Comparison of ENCODE assay signal across 11 cellular contexts in genomic region chr1:1780598-1781525, GRCh38. TPM values are rescaled to one million over a fixed set of nuclear protein-coding genes. Genes with fewer than 3 reads are reported as not detected.
DNase-seq lines count a peak whose midpoint lies in the region; ATAC-seq, FAIRE-seq and TF ChIP-seq lines count a peak whose summit lies in the region.
"Had no signal": no experiment of that assay in that cellular context is flagged by ENCODE, and none has a peak within 500 bp of the region (broad histone marks: within the 10 kb centered on the region; RNA-seq: fewer than 3 reads in every experiment).

No MANE protein-coding gene starts in this region.

- DNase-seq in CD8-positive, alpha-beta T cell, result no peak
- no peak for DNase-seq in central memory CD8-positive, alpha-beta T cell (ENCODE audit: low spot score in 2 of 2)
- DNase-seq in D721Med (ENCODE audit: insufficient read length, low spot score) (no peak), cortex of kidney (lab: John Stamatoyannopoulos, UW) (no peak), A172 (ENCODE audit: low spot score) (no peak)
- DNase-seq: NCI-H2081 treated with DMSO at 0.1 percent for 48 hours had no signal

- peak overlapping the region; percentile 40 for H3K4me2 ChIP-seq in Loucy (ENCODE audit: low read depth, low read length, poor library complexity, severe bottlenecking)

- no peak for FAIRE-seq in D721Med (lab: Jason Lieb, UNC)
- FAIRE-seq: endometrium had no signal

- peaks cover 9% of the 10 kb centered on the region for H3K36me3 ChIP-seq in CD8-positive, alpha-beta T cell (ENCODE audit: insufficient read depth, low read length)
- H3K36me3 ChIP-seq in Loucy (ENCODE audit: insufficient read depth, low read length), result peaks cover 13% of the 10 kb centered on the region; the same call in 1 of the 2 replicates
- H3K36me3 ChIP-seq in neutrophil, result peaks cover 30% of the 10 kb centered on the region

- peak overlapping the region; percentile 71 for H3K9ac ChIP-seq in Loucy (ENCODE audit: low read depth, low read length, poor library complexity, severe bottlenecking)
- H3K9ac ChIP-seq: parathyroid adenoma had no signal

- intact Hi-C loops in CD8-positive, alpha-beta T cell (cut with DNase I, micrococcal nuclease), result no loop called here

- H3K79me2 ChIP-seq in Loucy (ENCODE audit: insufficient read depth, low read length), result peaks cover 23% of the 10 kb centered on the region
- H3K79me2 ChIP-seq: parathyroid adenoma had no signal

- H3K36me3 Mint-ChIP-seq in CD8-positive, alpha-beta T cell, result peaks cover 16% of the 10 kb centered on the region
- peaks cover 38% of the 10 kb centered on the region for H3K36me3 Mint-ChIP-seq in central memory CD8-positive, alpha-beta T cell (ENCODE audit: insufficient read depth)

- peaks cover 3% of the 10 kb centered on the region for H4K20me1 ChIP-seq in Loucy (ENCODE audit: insufficient read depth, low read length, poor library complexity, severe bottlenecking)

- POLR2A ChIA-PET in CD8-positive, alpha-beta T cell (lab: Charles Lee), result interaction anchor here (0.6 to 1.5 kb wide), 7 partner anchors 12 to 128 kb away, joined by 3 to 9 read pairs (median 4); no protein-coding TSS in a partner anchor

- peak overlapping the region; percentile 93 for H3K27ac Mint-ChIP-seq in CD8-positive, alpha-beta T cell
- H3K27ac Mint-ChIP-seq in central memory CD8-positive, alpha-beta T cell (ENCODE audit: low read depth), result peak overlapping the region; percentile 92

- CTCF ChIA-PET in CD8-positive, alpha-beta T cell (lab: Charles Lee), result interaction anchor here (0.9 to 2.7 kb wide), 3 partner anchors 7 to 126 kb away, joined by 3 to 24 read pairs (median 5); no protein-coding TSS in a partner anchor

- no peak overlapping the region for H2AFZ ChIP-seq in Loucy (ENCODE audit: low read length)
- H2AFZ ChIP-seq: parathyroid adenoma had no signal

- no peak for TF ChIP-seq CTCF in CD8-positive, alpha-beta T cell (IDR thresholded peaks at IDR 0.05)
- TF ChIP-seq CTCF in Loucy (conservative IDR thresholded peaks at IDR 0.05; ENCODE audit: low read length), result no peak
- TF ChIP-seq CTCF in neutrophil (IDR thresholded peaks at IDR 0.05), result no peak
- no peak for TF ChIP-seq CTCF in D721Med (IDR thresholded peaks at IDR 0.05; ENCODE audit: insufficient read depth, missing control alignments)

- peak overlapping the region; percentile 84 for H3K4me3 Mint-ChIP-seq in CD8-positive, alpha-beta T cell
- peak overlapping the region; percentile 80 for H3K4me3 Mint-ChIP-seq in central memory CD8-positive, alpha-beta T cell

- ATAC-seq in CD8-positive, alpha-beta T cell, result no peak
- no peak for ATAC-seq in central memory CD8-positive, alpha-beta T cell (replicated peaks; ENCODE audit: extremely low read depth, poor library complexity, severe bottlenecking)
- no peak for ATAC-seq in GM21717 (IDR thresholded peaks at IDR 0.05; ENCODE audit: unreplicated experiment)

- no peaks in the 10 kb centered on the region for H3K27me3 ChIP-seq in CD8-positive, alpha-beta T cell (ENCODE audit: insufficient read depth, low read length)
- H3K27me3 ChIP-seq in Loucy (ENCODE audit: insufficient read depth, low read length, poor library complexity, severe bottlenecking), result peaks cover 4% of the 10 kb centered on the region
- no peaks in the 10 kb centered on the region for H3K27me3 ChIP-seq in neutrophil

- peak overlapping the region; percentile 56 for H3K27ac ChIP-seq in CD8-positive, alpha-beta T cell (ENCODE audit: low read depth, low read length)
- peak overlapping the region; percentile 99 for H3K27ac ChIP-seq in neutrophil

- H3K9me3 ChIP-seq in CD8-positive, alpha-beta T cell (ENCODE audit: low read length), result no peaks in the 10 kb centered on the region
- H3K9me3 ChIP-seq in Loucy (ENCODE audit: insufficient read depth, low read depth, low read length), result no peaks in the 10 kb centered on the region
- H3K9me3 ChIP-seq in neutrophil, result no peaks in the 10 kb centered on the region

- no peaks in the 10 kb centered on the region for H3K27me3 Mint-ChIP-seq in CD8-positive, alpha-beta T cell (ENCODE audit: low read depth)
- H3K27me3 Mint-ChIP-seq in central memory CD8-positive, alpha-beta T cell, result no peaks in the 10 kb centered on the region

- H3K4me3 ChIP-seq in CD8-positive, alpha-beta T cell (ENCODE audit: low read depth, low read length), result peak overlapping the region; percentile 38
- H3K4me3 ChIP-seq in Loucy (ENCODE audit: low read length, poor library complexity, severe bottlenecking) (no peak overlapping the region), neutrophil (ENCODE audit: low read depth in 1 of 2, low read length in 1 of 2) (peak overlapping the region; percentile 79 to 100)

- peaks cover 64% of the 10 kb centered on the region for H3K4me1 ChIP-seq in CD8-positive, alpha-beta T cell (ENCODE audit: insufficient read depth, low read length)
- H3K4me1 ChIP-seq in Loucy (ENCODE audit: insufficient read depth, low read length, poor library complexity, severe bottlenecking) (peaks cover 36% of the 10 kb centered on the region), neutrophil (ENCODE audit: control insufficient read depth in 1 of 2, insufficient read depth in 1 of 2, low read depth in 1 of 2, low read length in 1 of 2) (peaks cover 65 to 66% of the 10 kb centered on the region in 2 experiments)

- H3F3A ChIP-seq in Loucy (ENCODE audit: low read depth), result peaks cover 3% of the 10 kb centered on the region; the same call in 1 of the 2 replicates

- no peaks in the 10 kb centered on the region for H3K9me2 ChIP-seq in Loucy (replicated peaks; ENCODE audit: low read depth, low read length)

- H3K9me3 Mint-ChIP-seq in CD8-positive, alpha-beta T cell, result no peaks in the 10 kb centered on the region
- no peaks in the 10 kb centered on the region for H3K9me3 Mint-ChIP-seq in central memory CD8-positive, alpha-beta T cell

- peaks cover 55% of the 10 kb centered on the region for H3K4me1 Mint-ChIP-seq in CD8-positive, alpha-beta T cell (ENCODE audit: low read depth)
- H3K4me1 Mint-ChIP-seq in central memory CD8-positive, alpha-beta T cell, result peaks cover 52% of the 10 kb centered on the region

RNA-seq across cellular contexts. Expression of gene NADK, which starts 2.6 kb away (rescaled TPM):
- 10 to 100 TPM; 15.4 to 16.7 TPM for total RNA-seq in CD8-positive, alpha-beta T cell
- total RNA-seq in A172 (2014; rRNA removed; shearing (Covaris generic)), result 28.4 and 31.5 TPM in 2 replicates

RNA-seq across cellular contexts. Expression of gene CDK11A, which starts 56.7 kb away (rescaled TPM):
- total RNA-seq in CD8-positive, alpha-beta T cell, result 100 to 1,000 TPM; 252 to 280 TPM
- 6.6 and 9.8 TPM in 2 replicates for total RNA-seq in A172 (2014; rRNA removed; shearing (Covaris generic))

Comparison
In these comparisons a context has a peak if more than half of its experiments do, and no peak if none do; other contexts are left out.
1. RNA of gene CDK11A, which starts 56.7 kb away (total RNA-seq): 252 to 280 TPM in CD8-positive, alpha-beta T cell; 6.6 to 9.8 TPM in A172; every median in the first group is over 10 times any median in the second.